In the genomic region with DNA sequence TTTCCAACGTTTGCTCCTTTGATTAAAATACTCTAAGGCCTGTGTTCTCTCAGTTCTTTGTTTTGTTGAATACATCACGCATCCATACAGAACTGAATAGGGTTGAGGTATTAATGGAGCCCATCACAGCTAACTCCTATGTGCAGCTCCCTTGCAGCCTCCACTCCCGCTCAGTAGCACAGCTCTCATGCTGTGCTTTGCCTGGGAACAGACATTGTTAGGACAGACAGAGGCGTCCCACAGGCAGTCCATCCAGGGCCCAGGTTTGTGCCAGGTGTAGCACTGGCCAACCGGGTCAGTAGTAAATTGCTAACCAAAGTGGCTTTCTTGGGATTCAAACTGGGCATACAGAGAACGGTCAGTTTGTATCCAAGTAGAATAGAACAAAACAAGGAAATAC, we compare ENCODE assay signal across 37 cellular contexts.
A peak's percentile ranks its signal among the peaks of the same experiment; 100 is the strongest.
DNase-seq lines count a peak whose midpoint lies in the region; ATAC-seq, FAIRE-seq and TF ChIP-seq lines count a peak whose summit lies in the region.
"Had no signal": no experiment of that assay in that cellular context is flagged by ENCODE, and none has a peak within 500 bp of the region (broad histone marks: within the 10 kb centered on the region; RNA-seq: fewer than 3 reads in every experiment).

No MANE protein-coding gene starts in this region.

- H3K36me3 ChIP-seq in neuronal stem cell (replicated peaks in 1 of 2; ENCODE audit: control insufficient read depth in 2 of 2, insufficient read depth in 2 of 2, low read length in 2 of 2) (no peaks in the 10 kb centered on the region), heart right ventricle (no peaks in the 10 kb centered on the region)
- H3K36me3 ChIP-seq: BE2C; BLaER1; BLaER1 treated with 17β-estradiol and CSF1 and Interleukin-3, amounts not matched to agents 10 nM and 100 nM had no signal

- H3K27ac Mint-ChIP-seq in stimulated activated effector memory CD8-positive, alpha-beta T cell treated with anti-CD3 and anti-CD28 coated beads, Interleukin-12 subunit alpha, Interleukin-12 subunit beta, amount 100 ng/mL, for 72 hours, result no peak overlapping the region
- no peak overlapping the region for H3K27ac Mint-ChIP-seq in stimulated activated memory B cell treated with anti-CD40 and anti-IgM and Interleukin-4, amounts not matched to agents 10 μg/mL and 1 μg/mL and 100 μg/mL, for 72 hours
- H3K27ac Mint-ChIP-seq: B cell; CD14-positive monocyte; CD4-positive, alpha-beta memory T cell; CD4-positive, alpha-beta T cell; CD4-positive, CD25-positive, alpha-beta regulatory T cell; CD8-positive, alpha-beta memory T cell; CD8-positive, alpha-beta T cell had no signal

- WGBS in neuronal stem cell (ENCODE audit: extremely low coverage in 2 of 2, insufficient read length in 2 of 2, insufficient replicate concordance in 1 of 2), 2 donors, result no CpG with 5 or more reads among the region's 6 CpGs
- WGBS in heart right ventricle, 2 donors, result 90 to 93% methylated on average over 6 of the region's 6 CpGs

- no peak overlapping the region for H2AFZ ChIP-seq in neuronal stem cell (ENCODE audit: low read length)

- no peaks in the 10 kb centered on the region for H3K27me3 Mint-ChIP-seq in stimulated activated memory B cell treated with anti-CD40 and anti-IgM and Interleukin-4, amounts not matched to agents 10 μg/mL and 1 μg/mL and 100 μg/mL, for 72 hours
- H3K27me3 Mint-ChIP-seq: B cell; CD8-positive, alpha-beta memory T cell had no signal

- no peak overlapping the region for H2AK5ac ChIP-seq in neuronal stem cell (ENCODE audit: low read depth, low read length)

- H3K23ac ChIP-seq in neuronal stem cell (ENCODE audit: low read depth, low read length, poor library complexity), result no peak overlapping the region

- H4K8ac ChIP-seq in neuronal stem cell (ENCODE audit: low read depth, low read length), result no peak overlapping the region

- no peak overlapping the region for H2BK120ac ChIP-seq in neuronal stem cell (ENCODE audit: low read depth, low read length)

- peak overlapping the region; percentile 26 for H3K9ac ChIP-seq in neuronal stem cell (ENCODE audit: low read depth, low read length, poor library complexity)
- H3K9ac ChIP-seq: BLaER1; BLaER1 treated with 17β-estradiol and CSF1 and Interleukin-3, amounts not matched to agents 10 nM and 100 nM had no signal

- H3K9me3 Mint-ChIP-seq in stimulated activated effector memory CD8-positive, alpha-beta T cell treated with anti-CD3 and anti-CD28 coated beads, Interleukin-12 subunit alpha, Interleukin-12 subunit beta, amount 100 ng/mL, for 72 hours, result no peaks in the 10 kb centered on the region
- H3K9me3 Mint-ChIP-seq in stimulated activated memory B cell treated with anti-CD40 and anti-IgM and Interleukin-4, amounts not matched to agents 10 μg/mL and 1 μg/mL and 100 μg/mL, for 72 hours, result no peaks in the 10 kb centered on the region
- H3K9me3 Mint-ChIP-seq: CD4-positive, alpha-beta T cell; CD8-positive, alpha-beta memory T cell; CD8-positive, alpha-beta T cell had no signal

- H3K4me1 ChIP-seq in neuronal stem cell (ENCODE audit: control insufficient read depth in 2 of 2, insufficient read depth in 1 of 2, low read depth in 1 of 2, low read length in 2 of 2) (no peaks in the 10 kb centered on the region), heart right ventricle (no peaks in the 10 kb centered on the region)
- H3K4me1 ChIP-seq: A549; BLaER1; BLaER1 treated with 17β-estradiol and CSF1 and Interleukin-3, amounts not matched to agents 10 nM and 100 nM; Caco-2 had no signal

- H3K4me2 ChIP-seq in neuronal stem cell (ENCODE audit: insufficient read depth, low read length, poor library complexity, severe bottlenecking), result no peak overlapping the region
- H3K4me2 ChIP-seq: A549; BLaER1; BLaER1 treated with 17β-estradiol and CSF1 and Interleukin-3, amounts not matched to agents 10 nM and 100 nM had no signal

- H3K27me3 ChIP-seq in neuronal stem cell (ENCODE audit: control insufficient read depth in 3 of 3, insufficient read depth in 3 of 3, low read depth in 1 of 3, low read length in 3 of 3) (no peaks in the 10 kb centered on the region), heart right ventricle (no peaks in the 10 kb centered on the region)
- H3K27me3 ChIP-seq: BE2C; BLaER1; BLaER1 treated with 17β-estradiol and CSF1 and Interleukin-3, amounts not matched to agents 10 nM and 100 nM had no signal

- no peak overlapping the region for H3K18ac ChIP-seq in neuronal stem cell (ENCODE audit: low read length)

- H3K4me1 Mint-ChIP-seq in stimulated activated effector memory CD8-positive, alpha-beta T cell treated with anti-CD3 and anti-CD28 coated beads, Interleukin-12 subunit alpha, Interleukin-12 subunit beta, amount 100 ng/mL, for 72 hours, result no peaks in the 10 kb centered on the region
- H3K4me1 Mint-ChIP-seq in stimulated activated memory B cell treated with anti-CD40 and anti-IgM and Interleukin-4, amounts not matched to agents 10 μg/mL and 1 μg/mL and 100 μg/mL, for 72 hours, result no peaks in the 10 kb centered on the region
- H3K4me1 Mint-ChIP-seq: B cell; CD14-positive monocyte; CD4-positive, alpha-beta memory T cell; CD4-positive, CD25-positive, alpha-beta regulatory T cell; CD8-positive, alpha-beta memory T cell had no signal

- no peak for TF ChIP-seq CTCF in heart right ventricle (IDR thresholded peaks at IDR 0.05)

- H2BK5ac ChIP-seq in neuronal stem cell (ENCODE audit: low read length), result no peak overlapping the region

- no peak overlapping the region for H2BK12ac ChIP-seq in neuronal stem cell (ENCODE audit: low read length)

- intact Hi-C loops in heart right ventricle (cut with DNase I), result no loop called here

- DNase-seq in neuronal stem cell (ENCODE audit: low spot score) (no peak), urothelium cell line (ENCODE audit: low spot score) (no peak), heart right ventricle (no peak), iPS-NIHi7 (ENCODE audit: extremely low spot score) (no peak), SIG-M5 (lab: John Stamatoyannopoulos, UW) (no peak), NCI-H748 (lab: John Stamatoyannopoulos, UW; ENCODE audit: unreplicated experiment) (no peak)
- DNase-seq in stimulated activated effector memory CD8-positive, alpha-beta T cell treated with anti-CD3 and anti-CD28 coated beads, Interleukin-12 subunit alpha, Interleukin-12 subunit beta, amount 100 ng/mL, for 72 hours (ENCODE audit: low spot score in 2 of 2), result no peak
- DNase-seq: 8988T; ACHN; AML-193; BE2C; C1 segment of cervical spinal cord; Caco-2; Calu3; CD4-positive, alpha-beta memory T cell; CD4-positive, alpha-beta T cell; CD4-positive, CD25-positive, alpha-beta regulatory T cell; CD8-positive, alpha-beta memory T cell; CD8-positive, alpha-beta T cell; COR-L47; DMS 273 treated with DMSO at 0.1 percent for 48 hours; DMS153; DMS53; DMS79; DMS79 treated with DMSO at 0.1 percent for 48 hours; DND-41; EL had no signal

- H2BK15ac ChIP-seq in neuronal stem cell (ENCODE audit: low read length), result no peak overlapping the region

- H3K79me1 ChIP-seq in neuronal stem cell (ENCODE audit: low read depth, low read length), result no peaks in the 10 kb centered on the region

- no peak overlapping the region for H3K4me3 Mint-ChIP-seq in stimulated activated effector memory CD8-positive, alpha-beta T cell treated with anti-CD3 and anti-CD28 coated beads, Interleukin-12 subunit alpha, Interleukin-12 subunit beta, amount 100 ng/mL, for 72 hours
- H3K4me3 Mint-ChIP-seq in stimulated activated memory B cell treated with anti-CD40 and anti-IgM and Interleukin-4, amounts not matched to agents 10 μg/mL and 1 μg/mL and 100 μg/mL, for 72 hours, result no peak overlapping the region
- H3K4me3 Mint-ChIP-seq: B cell; CD14-positive monocyte; CD4-positive, alpha-beta memory T cell; CD4-positive, alpha-beta T cell; CD4-positive, CD25-positive, alpha-beta regulatory T cell; CD8-positive, alpha-beta memory T cell; CD8-positive, alpha-beta T cell had no signal

- peak; percentile 17 for FAIRE-seq in urothelium cell line (lab: Jason Lieb, UNC)
- FAIRE-seq: A204.1, A549, D721Med had no signal

- H3K27ac ChIP-seq in neuronal stem cell (replicated peaks; ENCODE audit: low read length) (no peak overlapping the region), heart right ventricle (no peak overlapping the region)
- H3K27ac ChIP-seq: 22Rv1; A549; BLaER1; BLaER1 treated with 17β-estradiol and CSF1 and Interleukin-3, amounts not matched to agents 10 nM and 100 nM; C4-2B had no signal

- H4K91ac ChIP-seq in neuronal stem cell (ENCODE audit: low read depth, low read length, poor library complexity), result no peak overlapping the region

- ATAC-seq in stimulated activated effector memory CD8-positive, alpha-beta T cell treated with anti-CD3 and anti-CD28 coated beads, Interleukin-12 subunit alpha, Interleukin-12 subunit beta, amount 100 ng/mL, for 72 hours, result peak; percentile 34
- peak; percentile 42 for ATAC-seq in stimulated activated memory B cell treated with anti-CD40 and anti-IgM and Interleukin-4, amounts not matched to agents 10 μg/mL and 1 μg/mL and 100 μg/mL, for 72 hours
- ATAC-seq in heart right ventricle, result no peak
- ATAC-seq: A549; CD8-positive, alpha-beta T cell had no signal

- H3K14ac ChIP-seq in neuronal stem cell (ENCODE audit: low read length), result no peak overlapping the region

- H3K4me3 ChIP-seq in neuronal stem cell (ENCODE audit: low read length in 2 of 2), result no peak overlapping the region
- H3K4me3 ChIP-seq in heart right ventricle, result no peak overlapping the region
- H3K4me3 ChIP-seq: A549; BLaER1; BLaER1 treated with 17β-estradiol and CSF1 and Interleukin-3, amounts not matched to agents 10 nM and 100 nM had no signal

- H3K4ac ChIP-seq in neuronal stem cell (ENCODE audit: low read length), result no peak overlapping the region

- no peaks in the 10 kb centered on the region for H3K36me3 Mint-ChIP-seq in stimulated activated effector memory CD8-positive, alpha-beta T cell treated with anti-CD3 and anti-CD28 coated beads, Interleukin-12 subunit alpha, Interleukin-12 subunit beta, amount 100 ng/mL, for 72 hours
- no peaks in the 10 kb centered on the region for H3K36me3 Mint-ChIP-seq in stimulated activated memory B cell treated with anti-CD40 and anti-IgM and Interleukin-4, amounts not matched to agents 10 μg/mL and 1 μg/mL and 100 μg/mL, for 72 hours
- H3K36me3 Mint-ChIP-seq: CD14-positive monocyte; CD4-positive, alpha-beta memory T cell; CD4-positive, CD25-positive, alpha-beta regulatory T cell; CD8-positive, alpha-beta memory T cell; CD8-positive, alpha-beta T cell had no signal

- H3K9me3 ChIP-seq in neuronal stem cell (replicated peaks in 1 of 2; ENCODE audit: control insufficient read depth in 2 of 2, insufficient read depth in 1 of 2, low read depth in 1 of 2, low read length in 2 of 2) (peaks cover 0 to 9% of the 10 kb centered on the region in 2 donors), heart right ventricle (peaks cover 0 to 7% (median 0%) of the 10 kb centered on the region in 11 donors)
- H3K9me3 ChIP-seq: A549; BE2C; BLaER1; BLaER1 treated with 17β-estradiol and CSF1 and Interleukin-3, amounts not matched to agents 10 nM and 100 nM; Caco-2 had no signal

Comparison
In these comparisons a context has a peak if more than half of its experiments do, and no peak if none do; other contexts are left out.
1. ATAC-seq: peak in stimulated activated effector memory CD8-positive, alpha-beta T cell treated with anti-CD3 and anti-CD28 coated beads, Interleukin-12 subunit alpha, Interleukin-12 subunit beta, amount 100 ng/mL, for 72 hours (single experiment) and stimulated activated memory B cell treated with anti-CD40 and anti-IgM and Interleukin-4, amounts not matched to agents 10 μg/mL and 1 μg/mL and 100 μg/mL, for 72 hours (single experiment); none in heart right ventricle (0 of 8).